Comparison of ENCODE assay signal across 16 cellular contexts in the genomic region with DNA sequence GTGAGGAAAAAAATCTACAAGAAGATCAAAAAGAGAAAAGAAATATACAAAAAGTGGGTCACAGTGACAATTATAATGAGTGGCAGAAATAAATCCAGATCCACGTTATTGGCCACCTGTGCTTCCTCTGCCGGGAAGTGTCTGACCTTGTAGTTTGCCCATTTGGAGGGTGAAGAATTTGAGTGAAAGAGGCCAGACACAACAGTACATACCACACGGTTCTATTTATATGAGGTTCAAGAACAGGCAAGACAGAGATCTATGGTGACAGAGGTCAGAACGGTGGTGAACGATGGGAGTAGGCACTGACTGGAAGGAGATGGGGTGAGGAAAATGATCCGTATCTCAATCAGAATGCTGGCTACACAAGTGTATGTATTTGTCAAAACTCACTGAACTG. TPM values are rescaled to one million over a fixed set of nuclear protein-coding genes. Genes with fewer than 3 reads are reported as not detected.
DNase-seq lines count a peak whose midpoint lies in the region; TF ChIP-seq lines count a peak whose summit lies in the region.
"Had no signal": no experiment of that assay in that cellular context is flagged by ENCODE, and none has a peak within 500 bp of the region (broad histone marks: within the 10 kb centered on the region; RNA-seq: fewer than 3 reads in every experiment).

No MANE protein-coding gene starts in this region.

- peaks cover 6% of the 10 kb centered on the region for H3K36me3 Mint-ChIP-seq in chondrocyte (ENCODE audit: low read depth)

- peak overlapping the region; percentile 69 for H3K27ac Mint-ChIP-seq in chondrocyte (ENCODE audit: unreplicated experiment)
- H3K27ac Mint-ChIP-seq: CD14-positive monocyte; CD8-positive, alpha-beta T cell; GM23338 had no signal

- intact Hi-C loops in left ventricle myocardium inferior (cut with micrococcal nuclease), result no loop called here

- TF ChIP-seq RAD21 in liver (IDR thresholded peaks at IDR 0.05), result no peak

- H3K27ac ChIP-seq in cardiac muscle cell, result peak overlapping the region; percentile 62
- H3K27ac ChIP-seq in left ventricle myocardium inferior (replicated peaks), result no peak overlapping the region
- no peak overlapping the region for H3K27ac ChIP-seq in liver (ENCODE audit: low read depth in 1 of 2, low read length in 2 of 2)
- H3K27ac ChIP-seq: HL-60 had no signal

- DNase-seq in cardiac muscle cell (ENCODE audit: low read depth in 1 of 2, low spot score in 1 of 2) (peak in 1 of 2 donors; percentile 57), left ventricle myocardium inferior (no peak), chondrocyte (ENCODE audit: low spot score) (no peak), NOMO-1 (lab: John Stamatoyannopoulos, UW; ENCODE audit: unreplicated experiment in 2 of 2) (no peak), NCI-H526 treated with DMSO at 0.1 percent for 48 hours (lab: John Stamatoyannopoulos, UW) (no peak)
- DNase-seq in effector CD4-positive, alpha-beta T cell, result no peak
- DNase-seq: CD8-positive, alpha-beta T cell; COR-L47; DMS153; DND-41; GDM1; H7 had no signal

- WGBS in liver, result 54% methylated on average over 6 of the region's 6 CpGs

- H3K36me3 ChIP-seq in cardiac muscle cell (no peaks in the 10 kb centered on the region), left ventricle myocardium inferior (peaks cover 42% of the 10 kb centered on the region), liver (ENCODE audit: control insufficient read depth in 4 of 4, insufficient read depth in 3 of 4, low read depth in 1 of 4, low read length in 3 of 4) (peaks cover 2 to 8% (median 4%) of the 10 kb centered on the region in 4 donors)

- H3K4me1 ChIP-seq in cardiac muscle cell (ENCODE audit: low read depth) (peaks cover 23% of the 10 kb centered on the region), left ventricle myocardium inferior (peaks cover 40% of the 10 kb centered on the region), liver (ENCODE audit: control insufficient read depth in 4 of 4, insufficient read depth in 4 of 4, low read length in 3 of 4) (peaks cover 0 to 33% (median 25%) of the 10 kb centered on the region in 4 donors)

- H3K9me3 Mint-ChIP-seq in chondrocyte (ENCODE audit: low read depth), result no peaks in the 10 kb centered on the region
- H3K9me3 Mint-ChIP-seq: CD8-positive, alpha-beta T cell; GM23338 had no signal

- TF ChIP-seq CTCF in cardiac muscle cell (IDR thresholded peaks at IDR 0.05; ENCODE audit: low read depth, low read length) (no peak), left ventricle myocardium inferior (IDR thresholded peaks at IDR 0.05; ENCODE audit: borderline replicate concordance) (no peak), chondrocyte (IDR thresholded peaks at IDR 0.05) (no peak), liver (IDR thresholded peaks at IDR 0.05; ENCODE audit: low read depth, low read length, missing input control) (no peak)

- H3K27me3 ChIP-seq in cardiac muscle cell (no peaks in the 10 kb centered on the region), left ventricle myocardium inferior (ENCODE audit: low read depth) (no peaks in the 10 kb centered on the region), liver (ENCODE audit: control insufficient read depth in 4 of 4, insufficient read depth in 4 of 4, low read length in 3 of 4) (no peaks in the 10 kb centered on the region)

- H3K4me3 ChIP-seq in cardiac muscle cell (no peak overlapping the region), left ventricle myocardium inferior (no peak overlapping the region), liver (ENCODE audit: low read depth in 1 of 3, low read length in 3 of 3) (no peak overlapping the region)
- H3K4me3 ChIP-seq: GM23338 had no signal

- no peaks in the 10 kb centered on the region for H3K9me3 ChIP-seq in cardiac muscle cell (ENCODE audit: low read depth)
- H3K9me3 ChIP-seq in left ventricle myocardium inferior (replicated peaks), result no peaks in the 10 kb centered on the region
- H3K9me3 ChIP-seq in liver (ENCODE audit: control insufficient read depth in 4 of 4, low read length in 3 of 4), result no peaks in the 10 kb centered on the region

- H3K27me3 Mint-ChIP-seq in chondrocyte (ENCODE audit: low read depth), result no peaks in the 10 kb centered on the region

- H3K4me3 Mint-ChIP-seq in chondrocyte (ENCODE audit: unreplicated experiment), result no peak overlapping the region
- H3K4me3 Mint-ChIP-seq: CD14-positive monocyte; CD8-positive, alpha-beta T cell; GM23338 had no signal

- no peak overlapping the region for H3K9ac ChIP-seq in liver (ENCODE audit: low read depth in 1 of 2, low read length in 2 of 2)

- peaks cover 48% of the 10 kb centered on the region for H3K4me1 Mint-ChIP-seq in chondrocyte (ENCODE audit: low read depth)
- H3K4me1 Mint-ChIP-seq: GM23338 had no signal

TF ChIP-seq in liver, 16 proteins besides CTCF, POLR2A, EP300 and RAD21:
- peak; percentile 4 for TF ChIP-seq SP1 (IDR thresholded peaks at IDR 0.05)
- TF ChIP-seq, protein P1, sequence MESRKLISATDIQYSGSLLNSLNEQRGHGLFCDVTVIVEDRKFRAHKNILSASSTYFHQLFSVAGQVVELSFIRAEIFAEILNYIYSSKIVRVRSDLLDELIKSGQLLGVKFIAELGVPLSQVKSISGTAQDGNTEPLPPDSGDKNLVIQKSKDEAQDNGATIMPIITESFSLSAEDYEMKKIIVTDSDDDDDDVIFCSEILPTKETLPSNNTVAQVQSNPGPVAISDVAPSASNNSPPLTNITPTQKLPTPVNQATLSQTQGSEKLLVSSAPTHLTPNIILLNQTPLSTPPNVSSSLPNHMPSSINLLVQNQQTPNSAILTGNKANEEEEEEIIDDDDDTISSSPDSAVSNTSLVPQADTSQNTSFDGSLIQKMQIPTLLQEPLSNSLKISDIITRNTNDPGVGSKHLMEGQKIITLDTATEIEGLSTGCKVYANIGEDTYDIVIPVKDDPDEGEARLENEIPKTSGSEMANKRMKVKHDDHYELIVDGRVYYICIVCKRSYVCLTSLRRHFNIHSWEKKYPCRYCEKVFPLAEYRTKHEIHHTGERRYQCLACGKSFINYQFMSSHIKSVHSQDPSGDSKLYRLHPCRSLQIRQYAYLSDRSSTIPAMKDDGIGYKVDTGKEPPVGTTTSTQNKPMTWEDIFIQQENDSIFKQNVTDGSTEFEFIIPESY (IDR thresholded peaks at IDR 0.05), result no peak
- TF ChIP-seq YY1 (IDR thresholded peaks at IDR 0.05), result no peak
TF ChIP-seq in liver: peak in this region for 1.

RNA-seq across cellular contexts. Expression of gene PARP12, which starts 17.1 kb away (rescaled TPM):
- total RNA-seq in cardiac muscle cell, result 1.1 and 2.2 TPM in 2 replicates
- 0.45 and 1.3 TPM in 2 replicates for polyA plus RNA-seq in cardiac muscle cell
- 16.4 TPM for total RNA-seq in left ventricle myocardium inferior
- 6.8 to 9.8 TPM (median 8.7 TPM) in 3 replicates for total RNA-seq in chondrocyte
- total RNA-seq in liver, result 10 to 100 TPM; 25.9 to 32.7 TPM
- polyA plus RNA-seq in liver, result 10 to 100 TPM; 13.3 to 13.8 TPM
